ENCODE assay signal across 1 cellular context in the genomic region with DNA sequence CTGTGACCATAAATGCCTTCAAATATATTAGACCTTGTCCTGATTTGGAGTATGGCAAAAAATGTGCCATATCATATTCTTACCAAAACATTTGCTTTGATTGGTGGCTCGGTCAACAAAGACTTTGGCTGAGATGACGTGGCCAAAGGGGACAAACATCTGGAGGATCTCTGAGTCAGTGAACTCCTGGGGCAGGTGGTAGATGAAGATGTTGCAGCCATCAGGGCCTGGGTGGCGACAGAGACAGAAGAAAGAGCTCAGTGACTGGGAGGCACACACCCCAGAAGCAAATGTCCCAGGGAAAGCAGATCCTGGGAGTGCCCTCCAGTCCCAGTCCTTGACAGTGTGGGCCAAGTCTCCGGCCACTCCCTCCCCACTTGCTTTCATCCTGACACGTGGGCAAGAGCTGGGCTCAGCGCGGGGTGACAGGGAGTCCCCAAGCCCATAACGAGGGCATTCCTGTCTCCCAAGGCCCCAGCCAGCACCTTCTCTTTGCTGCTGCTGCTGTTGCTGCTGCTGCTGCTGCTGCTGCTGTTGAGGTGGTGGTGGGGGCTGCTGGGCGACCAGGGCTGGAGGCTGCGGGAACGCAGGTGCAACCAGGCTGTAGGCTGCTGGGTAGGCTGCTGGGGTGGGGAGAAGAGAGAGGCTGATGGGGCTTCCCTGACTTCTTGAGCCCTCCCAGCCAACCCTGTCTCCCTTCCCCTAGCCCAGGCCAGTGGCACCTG.
TF ChIP-seq lines count a peak whose summit lies in the region.

No MANE protein-coding gene starts in this region.

TF ChIP-seq in GM12878, 131 proteins besides CTCF, POLR2A, EP300 and RAD21:
- TF ChIP-seq SMC3 (IDR thresholded peaks at IDR 0.05; ENCODE audit: borderline replicate concordance, low read length): no peak
- TF ChIP-seq PRDM15 (CRISPR knock-in tag; IDR thresholded peaks at IDR 0.05): no peak
- TF ChIP-seq DPF2 (IDR thresholded peaks at IDR 0.05): no peak
- TF ChIP-seq BCLAF1 (IDR thresholded peaks at IDR 0.05): no peak
- TF ChIP-seq ELK1 (IDR thresholded peaks at IDR 0.05; ENCODE audit: low read depth, low read length): no peak
- TF ChIP-seq BMI1 (IDR thresholded peaks at IDR 0.05; ENCODE audit: borderline replicate concordance): no peak
- TF ChIP-seq MEF2A (IDR thresholded peaks at IDR 0.05; ENCODE audit: insufficient read depth, low read depth, low read length): no peak
- TF ChIP-seq TCF7 (IDR thresholded peaks at IDR 0.05; ENCODE audit: borderline replicate concordance): no peak
- no peak for TF ChIP-seq ETV6 (conservative IDR thresholded peaks at IDR 0.05 in 1 of 2, IDR thresholded peaks at IDR 0.05 in 1 of 2; ENCODE audit: borderline replicate concordance in 1 of 2, low read depth in 1 of 2)
- TF ChIP-seq, protein P1, sequence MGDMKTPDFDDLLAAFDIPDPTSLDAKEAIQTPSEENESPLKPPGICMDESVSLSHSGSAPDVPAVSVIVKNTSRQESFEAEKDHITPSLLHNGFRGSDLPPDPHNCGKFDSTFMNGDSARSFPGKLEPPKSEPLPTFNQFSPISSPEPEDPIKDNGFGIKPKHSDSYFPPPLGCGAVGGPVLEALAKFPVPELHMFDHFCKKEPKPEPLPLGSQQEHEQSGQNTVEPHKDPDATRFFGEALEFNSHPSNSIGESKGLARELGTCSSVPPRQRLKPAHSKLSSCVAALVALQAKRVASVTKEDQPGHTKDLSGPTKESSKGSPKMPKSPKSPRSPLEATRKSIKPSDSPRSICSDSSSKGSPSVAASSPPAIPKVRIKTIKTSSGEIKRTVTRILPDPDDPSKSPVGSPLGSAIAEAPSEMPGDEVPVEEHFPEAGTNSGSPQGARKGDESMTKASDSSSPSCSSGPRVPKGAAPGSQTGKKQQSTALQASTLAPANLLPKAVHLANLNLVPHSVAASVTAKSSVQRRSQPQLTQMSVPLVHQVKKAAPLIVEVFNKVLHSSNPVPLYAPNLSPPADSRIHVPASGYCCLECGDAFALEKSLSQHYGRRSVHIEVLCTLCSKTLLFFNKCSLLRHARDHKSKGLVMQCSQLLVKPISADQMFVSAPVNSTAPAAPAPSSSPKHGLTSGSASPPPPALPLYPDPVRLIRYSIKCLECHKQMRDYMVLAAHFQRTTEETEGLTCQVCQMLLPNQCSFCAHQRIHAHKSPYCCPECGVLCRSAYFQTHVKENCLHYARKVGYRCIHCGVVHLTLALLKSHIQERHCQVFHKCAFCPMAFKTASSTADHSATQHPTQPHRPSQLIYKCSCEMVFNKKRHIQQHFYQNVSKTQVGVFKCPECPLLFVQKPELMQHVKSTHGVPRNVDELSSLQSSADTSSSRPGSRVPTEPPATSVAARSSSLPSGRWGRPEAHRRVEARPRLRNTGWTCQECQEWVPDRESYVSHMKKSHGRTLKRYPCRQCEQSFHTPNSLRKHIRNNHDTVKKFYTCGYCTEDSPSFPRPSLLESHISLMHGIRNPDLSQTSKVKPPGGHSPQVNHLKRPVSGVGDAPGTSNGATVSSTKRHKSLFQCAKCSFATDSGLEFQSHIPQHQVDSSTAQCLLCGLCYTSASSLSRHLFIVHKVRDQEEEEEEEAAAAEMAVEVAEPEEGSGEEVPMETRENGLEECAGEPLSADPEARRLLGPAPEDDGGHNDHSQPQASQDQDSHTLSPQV (IDR thresholded peaks at IDR 0.05): no peak
- no peak for TF ChIP-seq GATAD2B (conservative IDR thresholded peaks at IDR 0.05; ENCODE audit: low read depth)
- no peak for TF ChIP-seq ZNF384 (IDR thresholded peaks at IDR 0.05; ENCODE audit: borderline replicate concordance, low read depth, low read length)
TF ChIP-seq in GM12878: peak in this region for 0.
